17 cellular contexts compared by ENCODE assay signal in genomic region chr6:137769797-137770362, GRCh38.
DNase-seq lines count a peak whose midpoint lies in the region; ATAC-seq and TF ChIP-seq lines count a peak whose summit lies in the region.
"Had no signal": no experiment of that assay in that cellular context is flagged by ENCODE, and none has a peak within 500 bp of the region (broad histone marks: within the 10 kb centered on the region; RNA-seq: fewer than 3 reads in every experiment).

No MANE protein-coding gene starts in this region.

- BruUV-seq in OCI-LY7 (replicated peaks; lab: Mats Ljungman, UMichigan) = no TSS peak

- no peak overlapping the region for H4K8ac ChIP-seq in mesenchymal stem cell (ENCODE audit: low read length)

- POLR2A ChIA-PET in OCI-LY7 (lab: Charles Lee) = interaction anchor here (2.4 kb wide), 1 partner anchor 8 kb away, joined by 10 read pairs; no protein-coding TSS in a partner anchor

- H3K9me2 ChIP-seq in OCI-LY7 (ENCODE audit: insufficient read depth, low read length) = no peaks in the 10 kb centered on the region

- H3K36me3 ChIP-seq in mesenchymal stem cell (ENCODE audit: control insufficient read depth in 1 of 2, insufficient read depth in 2 of 2, low read depth in 1 of 2, low read length in 2 of 2) (no peaks in the 10 kb centered on the region), OCI-LY7 (ENCODE audit: insufficient read depth, low read length) (no peaks in the 10 kb centered on the region)
- H3K36me3 ChIP-seq: SJCRH30 had no signal

- no peak overlapping the region for H4K91ac ChIP-seq in mesenchymal stem cell (ENCODE audit: low read length)

- no peak overlapping the region for H3K14ac ChIP-seq in mesenchymal stem cell (ENCODE audit: low read length in 2 of 2)

- intact Hi-C loops in OCI-LY7 (cut with micrococcal nuclease; ENCODE audit: unreplicated experiment) = loop anchor here (5.0 kb wide), 1 partner anchor 63 kb away; no protein-coding TSS in a partner anchor

- H3K27ac ChIP-seq in mesenchymal stem cell (ENCODE audit: low read length, poor library complexity, severe bottlenecking) (no peak overlapping the region), OCI-LY7 (ENCODE audit: low read depth, low read length, poor library complexity, severe bottlenecking) (no peak overlapping the region)
- H3K27ac ChIP-seq: SJCRH30 had no signal

- H3K9me3 ChIP-seq in mesenchymal stem cell (ENCODE audit: control insufficient read depth, low read length) (no peaks in the 10 kb centered on the region), OCI-LY7 (ENCODE audit: low read length) (no peaks in the 10 kb centered on the region)

- H3K79me1 ChIP-seq in mesenchymal stem cell (replicated peaks; ENCODE audit: low read length, poor library complexity, severe bottlenecking) = no peaks in the 10 kb centered on the region

- ATAC-seq in GM18861 (IDR thresholded peaks at IDR 0.05; ENCODE audit: unreplicated experiment) (peak; percentile 43), GM21423 (IDR thresholded peaks at IDR 0.05; ENCODE audit: unreplicated experiment) (peak; percentile 39), HG03571 (IDR thresholded peaks at IDR 0.05; ENCODE audit: unreplicated experiment) (peak; percentile 49), GM21825 (IDR thresholded peaks at IDR 0.05; ENCODE audit: unreplicated experiment) (no peak)
- ATAC-seq: PC-3, T-helper 17 cell had no signal

- no peak for DNase-seq in mesenchymal stem cell
- no peak for DNase-seq in activated effector memory CD4-positive, alpha-beta T cell treated with anti-CD3 and anti-CD28 coated beads, Interleukin-2, amount 50 U/mL, for 16 hours
- DNase-seq in OCI-LY7 (ENCODE audit: low spot score) = no peak
- no peak for DNase-seq in DMS 273 (lab: John Stamatoyannopoulos, UW; ENCODE audit: unreplicated experiment)
- DNase-seq: Caco-2, KG1, NCI-H1048, NCI-H1436 treated with DMSO at 0.1 percent for 48 hours, NCI-H2081, NCI-H748 treated with DMSO at 0.1 percent for 48 hours, PC-3, SJCRH30, T-helper 17 cell had no signal

- no peak overlapping the region for H3K18ac ChIP-seq in mesenchymal stem cell (ENCODE audit: low read depth in 1 of 2, low read length in 2 of 2)

- no peak overlapping the region for H3K23ac ChIP-seq in mesenchymal stem cell (ENCODE audit: low read length in 2 of 2)

- H2AK5ac ChIP-seq in mesenchymal stem cell (ENCODE audit: low read length, severe bottlenecking) = no peak overlapping the region

- no peak overlapping the region for H3K4me2 ChIP-seq in mesenchymal stem cell (ENCODE audit: low read length, poor library complexity, severe bottlenecking)
- no peak overlapping the region for H3K4me2 ChIP-seq in OCI-LY7 (ENCODE audit: low read length)

- H3K4ac ChIP-seq in mesenchymal stem cell (ENCODE audit: low read depth in 1 of 2, low read length in 2 of 2) = no peak overlapping the region

- H2BK15ac ChIP-seq in mesenchymal stem cell (ENCODE audit: low read depth, poor library complexity, severe bottlenecking) = no peak overlapping the region

- WGBS in mesenchymal stem cell = 93% methylated on average over 6 of the region's 6 CpGs

- no peak overlapping the region for H2BK120ac ChIP-seq in mesenchymal stem cell (ENCODE audit: low read depth, low read length)

- no peaks in the 10 kb centered on the region for H3K27me3 ChIP-seq in mesenchymal stem cell (ENCODE audit: control insufficient read depth in 1 of 2, insufficient read depth in 1 of 2, low read length in 2 of 2)
- H3K27me3 ChIP-seq: SJCRH30 had no signal

- H4K20me1 ChIP-seq in OCI-LY7 (ENCODE audit: insufficient read depth, low read length) = no peaks in the 10 kb centered on the region

- no peaks in the 10 kb centered on the region for H3K79me2 ChIP-seq in OCI-LY7 (ENCODE audit: insufficient read depth, low read depth, low read length)

- no peak overlapping the region for H3K9ac ChIP-seq in mesenchymal stem cell (ENCODE audit: low read length)

- peak overlapping the region; percentile 30 to 64 for H2BK12ac ChIP-seq in mesenchymal stem cell (ENCODE audit: low read length in 2 of 2)

- CTCF ChIA-PET in OCI-LY7 (lab: Charles Lee; ENCODE audit: unreplicated experiment) = no interaction called here

- no peak for TF ChIP-seq CTCF in OCI-LY7 (conservative IDR thresholded peaks at IDR 0.05; ENCODE audit: low read length)

- H3K4me1 ChIP-seq in mesenchymal stem cell (ENCODE audit: control insufficient read depth, insufficient read depth, low read depth, low read length) (no peaks in the 10 kb centered on the region), OCI-LY7 (ENCODE audit: insufficient read depth, low read length, poor library complexity, severe bottlenecking) (peaks cover 12% of the 10 kb centered on the region)

- no peak overlapping the region for H2AFZ ChIP-seq in mesenchymal stem cell (ENCODE audit: low read depth, low read length)
- H2AFZ ChIP-seq in OCI-LY7 (ENCODE audit: low read length) = no peak overlapping the region

- H2BK5ac ChIP-seq in mesenchymal stem cell (ENCODE audit: low read depth, low read length, poor library complexity, severe bottlenecking) = no peak overlapping the region

- H3K4me3 ChIP-seq in mesenchymal stem cell (ENCODE audit: insufficient read depth in 1 of 2, low read depth in 1 of 2, low read length in 2 of 2) = no peak overlapping the region
- H3K4me3 ChIP-seq in OCI-LY7 (ENCODE audit: low read depth, low read length, poor library complexity, severe bottlenecking) = no peak overlapping the region
- H3K4me3 ChIP-seq: SJCRH30 had no signal
